8 cellular contexts compared by ENCODE assay signal in the genomic region with DNA sequence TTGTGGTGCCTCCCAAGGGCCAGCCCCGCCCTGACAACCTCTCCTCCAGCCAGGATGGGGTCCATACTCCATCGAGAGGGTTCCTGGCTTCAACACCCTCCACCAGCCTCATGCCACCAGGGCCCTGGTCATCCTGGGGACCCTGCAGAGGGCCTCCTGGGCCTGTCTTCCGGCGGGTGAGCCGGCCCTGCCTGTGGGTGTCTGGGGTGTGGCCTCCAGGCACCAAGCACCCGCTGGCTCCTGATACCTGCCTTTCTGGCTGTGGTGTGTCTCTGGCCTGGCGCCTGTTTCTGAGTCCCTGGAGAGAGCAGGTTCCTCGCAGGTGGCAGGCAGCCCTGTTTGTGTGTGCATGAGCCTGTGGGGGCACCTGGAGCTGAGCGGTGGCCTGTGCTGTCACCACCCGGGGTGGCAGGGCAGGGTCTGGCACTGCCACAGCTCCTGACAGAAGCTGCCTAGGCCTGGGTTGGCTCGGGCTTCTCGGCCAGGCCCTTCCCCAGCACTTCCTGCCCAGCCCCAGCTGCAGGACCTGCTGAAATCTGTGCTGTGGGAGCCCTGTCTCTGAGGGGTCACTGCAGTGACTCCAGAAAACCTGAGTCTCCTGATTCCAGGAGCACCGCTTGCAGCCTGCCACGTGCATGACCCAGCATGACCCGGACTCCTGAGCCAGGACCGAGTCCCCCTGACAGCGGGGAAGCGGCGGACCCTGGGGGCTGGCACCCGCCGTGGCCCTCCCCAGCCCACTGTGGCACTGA. TPM values are rescaled to one million over a fixed set of nuclear protein-coding genes. Genes with fewer than 3 reads are reported as not detected.
DNase-seq lines count a peak whose midpoint lies in the region; ATAC-seq and FAIRE-seq lines count a peak whose summit lies in the region.
"Had no signal": no experiment of that assay in that cellular context is flagged by ENCODE, and none has a peak within 500 bp of the region (broad histone marks: within the 10 kb centered on the region; RNA-seq: fewer than 3 reads in every experiment).

No MANE protein-coding gene starts in this region.

- peak overlapping the region; percentile 5 for H3K9ac ChIP-seq in mesenchymal stem cell (ENCODE audit: low read length)

- peak overlapping the region; percentile 93 for H4K8ac ChIP-seq in mesenchymal stem cell (ENCODE audit: low read length)

- FAIRE-seq in GM18507 (lab: Jason Lieb, UNC) = peak; percentile 45

- H3K4me1 Mint-ChIP-seq in T-cell = peaks cover 45 to 58% (median 54%) of the 10 kb centered on the region in 3 donors

- peak overlapping the region; percentile 34 for H2AK5ac ChIP-seq in mesenchymal stem cell (ENCODE audit: low read length, severe bottlenecking)

- DNase-seq in GM18507 (ENCODE audit: extremely low spot score, insufficient read length, low read depth) (no peak), T-cell (peak in 6 of 34 experiments; percentile 33 to 51 (median 39)), mesenchymal stem cell (no peak), iPS-NIHi11 (ENCODE audit: low spot score) (no peak), OCI-M2 (lab: John Stamatoyannopoulos, UW; ENCODE audit: unreplicated experiment) (no peak), RKO (ENCODE audit: low spot score) (no peak)

- peak overlapping the region; percentile 92 to 94 for H3K18ac ChIP-seq in mesenchymal stem cell (ENCODE audit: low read depth in 1 of 2, low read length in 2 of 2)

- H2BK5ac ChIP-seq in mesenchymal stem cell (ENCODE audit: low read depth, low read length, poor library complexity, severe bottlenecking) = no peak overlapping the region

- H3K23ac ChIP-seq in mesenchymal stem cell (ENCODE audit: low read length in 2 of 2) = peak overlapping the region in 1 of 2 experiments; percentile 27

- peaks cover 0 to 3% of the 10 kb centered on the region in 2 experiments for H3K36me3 ChIP-seq in mesenchymal stem cell (ENCODE audit: control insufficient read depth in 1 of 2, insufficient read depth in 2 of 2, low read depth in 1 of 2, low read length in 2 of 2)

- peak overlapping the region; percentile 91 for H3K27ac ChIP-seq in mesenchymal stem cell (ENCODE audit: low read length, poor library complexity, severe bottlenecking)

- peak overlapping the region; percentile 86 to 87 for H3K4ac ChIP-seq in mesenchymal stem cell (ENCODE audit: low read depth in 1 of 2, low read length in 2 of 2)

- H3K4me1 ChIP-seq in mesenchymal stem cell (ENCODE audit: control insufficient read depth, insufficient read depth, low read depth, low read length) = peaks cover 48% of the 10 kb centered on the region

- peak overlapping the region; percentile 98 for H4K91ac ChIP-seq in mesenchymal stem cell (ENCODE audit: low read length)

- peak; percentile 6 to 24 (median 13) for ATAC-seq in T-cell (replicated peaks in 1 of 4)

- H2BK120ac ChIP-seq in mesenchymal stem cell (ENCODE audit: low read depth, low read length) = peak overlapping the region; percentile 56

- peak overlapping the region; percentile 60 for H3K4me2 ChIP-seq in mesenchymal stem cell (ENCODE audit: low read length, poor library complexity, severe bottlenecking)

- H3K27me3 Mint-ChIP-seq in T-cell = no peaks in the 10 kb centered on the region

- peak overlapping the region in 2 of 3 donors; percentile 28 to 77 for H3K4me3 Mint-ChIP-seq in T-cell

- H2BK12ac ChIP-seq in mesenchymal stem cell (ENCODE audit: low read length in 2 of 2) = peak overlapping the region; percentile 89 to 98

- H3K14ac ChIP-seq in mesenchymal stem cell (ENCODE audit: low read length in 2 of 2) = peak overlapping the region in 1 of 2 experiments; percentile 3

- H2BK15ac ChIP-seq in mesenchymal stem cell (ENCODE audit: low read depth, poor library complexity, severe bottlenecking) = peak overlapping the region; percentile 75

- peak overlapping the region; percentile 85 to 90 for H3K27ac Mint-ChIP-seq in T-cell

- no peaks in the 10 kb centered on the region for H3K36me3 Mint-ChIP-seq in T-cell

- POLR2A ChIA-PET in T-cell (lab: Charles Lee) = no interaction called here

- CTCF ChIA-PET in T-cell (lab: Charles Lee) = interaction anchor here in 1 of 2 donors (1.3 kb wide), 1 partner anchor 17 kb away, joined by 4 read pairs; no protein-coding TSS in a partner anchor

- no peaks in the 10 kb centered on the region for H3K79me1 ChIP-seq in mesenchymal stem cell (replicated peaks; ENCODE audit: low read length, poor library complexity, severe bottlenecking)

- 77% methylated on average over 20 of the region's 21 CpGs for WGBS in mesenchymal stem cell

- no peaks in the 10 kb centered on the region for H3K9me3 ChIP-seq in mesenchymal stem cell (ENCODE audit: control insufficient read depth, low read length)

- no peak overlapping the region for H3K4me3 ChIP-seq in mesenchymal stem cell (ENCODE audit: insufficient read depth in 1 of 2, low read depth in 1 of 2, low read length in 2 of 2)

- no peaks in the 10 kb centered on the region for H3K27me3 ChIP-seq in mesenchymal stem cell (ENCODE audit: control insufficient read depth in 1 of 2, insufficient read depth in 1 of 2, low read length in 2 of 2)

- H3K9me3 Mint-ChIP-seq in T-cell = no peaks in the 10 kb centered on the region

- H2AFZ ChIP-seq in mesenchymal stem cell (ENCODE audit: low read depth, low read length) = no peak overlapping the region

RNA-seq across cellular contexts. Expression of a gene that starts 18.4 kb away (rescaled TPM):
- total RNA-seq in T-cell = 100 to 1,000 TPM in 3 of 5 donors, 10 to 100 TPM in 2; 80.5 to 142 (median 107) TPM
- 0.50 TPM for polyA plus RNA-seq in mesenchymal stem cell (2013, experiment 1 of 2)
- 0.41 TPM for polyA plus RNA-seq in mesenchymal stem cell (2013, experiment 2 of 2)

RNA-seq across cellular contexts. Expression of a gene that starts 20.6 kb away (rescaled TPM):
- total RNA-seq in T-cell = under 1 TPM in 3 of 5 donors, not detected in 2; 0.12 to 0.13 (median 0.12) TPM
- polyA plus RNA-seq in mesenchymal stem cell (2013, experiment 1 of 2) = not detected
- not detected for polyA plus RNA-seq in mesenchymal stem cell (2013, experiment 2 of 2)
- total RNA-seq: NCI-H460, renal cortical epithelial cell had no signal

RNA-seq across cellular contexts. Expression of a gene that starts 28.2 kb away (rescaled TPM):
- total RNA-seq in T-cell = under 1 TPM in 1 of 5 donors, not detected in 4; 0.23 TPM
- not detected for polyA plus RNA-seq in mesenchymal stem cell (2013, experiment 1 of 2)
- not detected for polyA plus RNA-seq in mesenchymal stem cell (2013, experiment 2 of 2)
- total RNA-seq: NCI-H460, renal cortical epithelial cell had no signal

RNA-seq across cellular contexts. Expression of a gene that starts 50.4 kb away (rescaled TPM):
- total RNA-seq in T-cell = 10 to 100 TPM; 64.5 to 80.8 (median 72.7) TPM
- 36.2 TPM for polyA plus RNA-seq in mesenchymal stem cell (2013, experiment 1 of 2)
- 35.4 TPM for polyA plus RNA-seq in mesenchymal stem cell (2013, experiment 2 of 2)

RNA-seq across cellular contexts. Expression of a gene that starts 50.5 kb away (rescaled TPM):
- 10 to 100 TPM; 35.2 to 44.7 (median 36.8) TPM for total RNA-seq in T-cell
- 17.8 TPM for polyA plus RNA-seq in mesenchymal stem cell (2013, experiment 1 of 2)
- 17.9 TPM for polyA plus RNA-seq in mesenchymal stem cell (2013, experiment 2 of 2)
